Comparison of ENCODE assay signal across 24 cellular contexts in genomic region chr3:146145642-146146041, GRCh38.
"Had no signal": no experiment of that assay in that cellular context is flagged by ENCODE, and none has a peak within 500 bp of the region (broad histone marks: within the 10 kb centered on the region; RNA-seq: fewer than 3 reads in every experiment).

No MANE protein-coding gene starts in this region.

- H3K27ac ChIP-seq: esophagus squamous epithelium, hepatocyte, psoas muscle, skin epidermis, suprapubic skin, thyroid gland, upper lobe of left lung had no signal

- H3K27ac Mint-ChIP-seq: natural killer cell treated with Interleukin-12 subunit alpha and Interleukin-12 subunit beta and Interleukin-15 and Interleukin-18, amount 100 ng/mL, for 72 hours had no signal

- H3K4me1 ChIP-seq: suprapubic skin had no signal

- DNase-seq: cerebellar nuclear complex; effector CD4-positive, alpha-beta T cell; esophagus squamous epithelium; foreskin fibroblast; head of caudate nucleus; left colon; left ventricle myocardium superior; mesenchymal stem cell; midbrain; occipital lobe; psoas muscle; retina; stimulated activated CD4-positive, alpha-beta T cell treated with anti-CD3 and anti-CD28 coated beads, Interleukin-12 subunit alpha, Interleukin-12 subunit beta, amount 100 ng/mL, for 4 hours; stimulated activated naive CD4-positive, alpha-beta T cell treated with Interleukin-2 at 50 U/mL for 16 hours; thyroid gland; upper lobe of left lung; uterus had no signal

- H3K4me2 ChIP-seq: hepatocyte had no signal

- H2AFZ ChIP-seq: hepatocyte had no signal

- H3K27me3 ChIP-seq: esophagus squamous epithelium, hepatocyte, suprapubic skin, thyroid gland, upper lobe of left lung, uterus had no signal

- H3K9me3 Mint-ChIP-seq: natural killer cell treated with Interleukin-12 subunit alpha and Interleukin-12 subunit beta and Interleukin-15 and Interleukin-18, amount 100 ng/mL, for 72 hours had no signal

- H3K4me3 ChIP-seq: esophagus squamous epithelium, hepatocyte, lung, psoas muscle, skin epidermis, suprapubic skin, thyroid gland, upper lobe of left lung, uterus had no signal

- ATAC-seq: left colon; left ventricle myocardium superior; natural killer cell treated with Interleukin-12 subunit alpha and Interleukin-12 subunit beta and Interleukin-15 and Interleukin-18, amount 100 ng/mL, for 72 hours; psoas muscle; sciatic nerve had no signal

- H3K36me3 Mint-ChIP-seq: natural killer cell treated with Interleukin-12 subunit alpha and Interleukin-12 subunit beta and Interleukin-15 and Interleukin-18, amount 100 ng/mL, for 72 hours had no signal

- FAIRE-seq: colon had no signal

- H3K9me3 ChIP-seq: esophagus squamous epithelium, psoas muscle, suprapubic skin, thyroid gland, upper lobe of left lung, uterus had no signal

- H3K4me3 Mint-ChIP-seq: natural killer cell treated with Interleukin-12 subunit alpha and Interleukin-12 subunit beta and Interleukin-15 and Interleukin-18, amount 100 ng/mL, for 72 hours had no signal

- H3K36me3 ChIP-seq: esophagus squamous epithelium, suprapubic skin, thyroid gland, upper lobe of left lung, uterus had no signal

- H3K27me3 Mint-ChIP-seq: natural killer cell treated with Interleukin-12 subunit alpha and Interleukin-12 subunit beta and Interleukin-15 and Interleukin-18, amount 100 ng/mL, for 72 hours had no signal
